In genomic region chr19:2923510-2923909, GRCh38 we compare ENCODE assay signal across 7 cellular contexts. TPM values are rescaled to one million over a fixed set of nuclear protein-coding genes. Genes with fewer than 3 reads are reported as not detected.
DNase-seq lines count a peak whose midpoint lies in the region; ATAC-seq and TF ChIP-seq lines count a peak whose summit lies in the region.
"Had no signal": no experiment of that assay in that cellular context is flagged by ENCODE, and none has a peak within 500 bp of the region (broad histone marks: within the 10 kb centered on the region; RNA-seq: fewer than 3 reads in every experiment).

No MANE protein-coding gene starts in this region.

- POLR2A ChIA-PET in HEK293 (lab: Yijun Ruan, JAX), result interaction anchor here (1.1 to 1.4 kb wide), 2 partner anchors 21 to 23 kb away, joined by 4 to 5 read pairs; partner anchors contain the start of genes ZNF57 and ZNF77

- H3K4me1 Mint-ChIP-seq in glutamatergic neuron (ENCODE audit: low read depth, unreplicated experiment), result no peaks in the 10 kb centered on the region
- H3K4me1 Mint-ChIP-seq: natural killer cell had no signal

- CTCF ChIA-PET in HEK293 (lab: Yijun Ruan, JAX), result interaction anchor here (0.6 to 2.7 kb wide), 5 partner anchors 13 to 203 kb away, joined by 3 to 9 read pairs (median 3); no protein-coding TSS in a partner anchor

- H3K27ac Mint-ChIP-seq in glutamatergic neuron (ENCODE audit: unreplicated experiment), result no peak overlapping the region
- H3K27ac Mint-ChIP-seq: natural killer cell had no signal

- no peak overlapping the region for H3K9ac ChIP-seq in adipocyte (ENCODE audit: low read length)

- H3K36me3 ChIP-seq in HEK293 (ENCODE audit: control insufficient read depth in 2 of 2, insufficient read depth in 1 of 2, low read length in 2 of 2), result peaks cover 0 to 11% of the 10 kb centered on the region in 2 experiments; a peak in 2 of 3 replicates
- H3K36me3 ChIP-seq in adipocyte (ENCODE audit: control insufficient read depth, insufficient read depth, low read length, severe bottlenecking), result peaks cover 12% of the 10 kb centered on the region

- no peak overlapping the region for H3K27ac ChIP-seq in HEK293 (ENCODE audit: extremely low read depth, low read depth, low read length)

- no peaks in the 10 kb centered on the region for H3K9me3 ChIP-seq in HEK293 (ENCODE audit: control insufficient read depth, insufficient read depth, low read depth, low read length)
- H3K9me3 ChIP-seq in adipocyte (ENCODE audit: control insufficient read depth, low read length), result peaks cover 8% of the 10 kb centered on the region

- no peak overlapping the region for H3K4me3 Mint-ChIP-seq in glutamatergic neuron (ENCODE audit: unreplicated experiment)
- H3K4me3 Mint-ChIP-seq: natural killer cell had no signal

- H3K4me1 ChIP-seq in HEK293 (ENCODE audit: control insufficient read depth, insufficient read depth, low read length), result no peaks in the 10 kb centered on the region
- peaks cover 16% of the 10 kb centered on the region for H3K4me1 ChIP-seq in adipocyte (ENCODE audit: control insufficient read depth, insufficient read depth, low read length)

- no peaks in the 10 kb centered on the region for H3K27me3 ChIP-seq in adipocyte (replicated peaks; ENCODE audit: control insufficient read depth, insufficient read depth, low read length)

- peaks cover 6% of the 10 kb centered on the region for H3K36me3 Mint-ChIP-seq in glutamatergic neuron (ENCODE audit: unreplicated experiment)
- H3K36me3 Mint-ChIP-seq: natural killer cell had no signal

- H3K9me3 Mint-ChIP-seq in glutamatergic neuron (ENCODE audit: unreplicated experiment), result no peaks in the 10 kb centered on the region
- H3K9me3 Mint-ChIP-seq: natural killer cell had no signal

- DNase-seq in adipocyte (ENCODE audit: low read depth) (peak; percentile 82), omental fat pad (ENCODE audit: low spot score) (no peak), glutamatergic neuron (no peak)
- no peak for DNase-seq in activated CD4-positive, alpha-beta T cell treated with anti-CD3 and anti-CD28 coated beads for 4 hours
- DNase-seq: natural killer cell had no signal

- peaks cover 2% of the 10 kb centered on the region for H3K27me3 Mint-ChIP-seq in glutamatergic neuron (ENCODE audit: unreplicated experiment)

- TF ChIP-seq CTCF in HEK293 (tag by site-specific recombination; IDR thresholded peaks at IDR 0.05), result no peak
- no peak for TF ChIP-seq CTCF in omental fat pad (IDR thresholded peaks at IDR 0.05)
- no peak for TF ChIP-seq CTCF in glutamatergic neuron (IDR thresholded peaks at IDR 0.05; ENCODE audit: partially characterized antibody, unreplicated experiment)

- H3K4me3 ChIP-seq in HEK293 (ENCODE audit: low read depth, low read length) (no peak overlapping the region), adipocyte (ENCODE audit: low read length) (no peak overlapping the region)

- ATAC-seq in omental fat pad (ENCODE audit: low FRiP score) (peak; percentile 85), HG02798 (IDR thresholded peaks at IDR 0.05; ENCODE audit: poor library complexity, unreplicated experiment) (no peak)
- ATAC-seq: natural killer cell had no signal

TF ChIP-seq in HEK293, 187 proteins besides CTCF, POLR2A, EP300 and RAD21:
- TF ChIP-seq ZIC2 (tag by site-specific recombination; IDR thresholded peaks at IDR 0.05) (peak; percentile 44; the same call in 1 of the 2 replicates), ZNF654 (tag by site-specific recombination; IDR thresholded peaks at IDR 0.05; ENCODE audit: low read depth) (no peak), KLF1 (tag by site-specific recombination; IDR thresholded peaks at IDR 0.05) (no peak)

RNA-seq across cellular contexts. Expression of gene ZNF77, which starts 21.3 kb away (rescaled TPM):
- total RNA-seq in omental fat pad, result 1 to 10 TPM; 3.2 to 8.7 (median 3.8) TPM
- total RNA-seq in glutamatergic neuron (ENCODE audit: unreplicated experiment), result 4.8 TPM

RNA-seq across cellular contexts. Expression of gene ZNF57, which starts 22.8 kb away (rescaled TPM):
- 1 to 10 TPM; 2.0 to 6.3 (median 4.7) TPM for total RNA-seq in omental fat pad
- total RNA-seq in glutamatergic neuron (ENCODE audit: unreplicated experiment), result 2.7 TPM

RNA-seq across cellular contexts. Expression of gene TLE6, which starts 53.9 kb away (rescaled TPM):
- total RNA-seq in omental fat pad (1 to 10 TPM in 3 of 4 donors, under 1 TPM in 1; 0.36 to 2.8 (median 1.7) TPM), glutamatergic neuron (ENCODE audit: unreplicated experiment) (not detected)

RNA-seq across cellular contexts. Expression of gene ZNF556, which starts 56.4 kb away (rescaled TPM):
- 1 to 10 TPM in 1 of 4 donors, under 1 TPM in 2, not detected in 1; 0.09 to 1.1 (median 0.31) TPM for total RNA-seq in omental fat pad
- not detected for total RNA-seq in glutamatergic neuron (ENCODE audit: unreplicated experiment)
- total RNA-seq: natural killer cell had no signal
